In genomic region chr19:40741527-40742390, GRCh38 we compare ENCODE assay signal across 1 cellular context.
TF ChIP-seq lines count a peak whose summit lies in the region.

No MANE protein-coding gene starts in this region.

TF ChIP-seq in WTC11, 78 proteins besides CTCF, POLR2A, EP300 and RAD21 (continued from another document):
- TF ChIP-seq ZMAT4 (CRISPR knock-in tag; IDR thresholded peaks at IDR 0.05), result no peak
